Comparison of ENCODE assay signal across 9 cellular contexts in genomic region chr19:50723735-50724521, GRCh38. TPM values are rescaled to one million over a fixed set of nuclear protein-coding genes. Genes with fewer than 3 reads are reported as not detected.
DNase-seq lines count a peak whose midpoint lies in the region; ATAC-seq and TF ChIP-seq lines count a peak whose summit lies in the region.
"Had no signal": no experiment of that assay in that cellular context is flagged by ENCODE, and none has a peak within 500 bp of the region (broad histone marks: within the 10 kb centered on the region; RNA-seq: fewer than 3 reads in every experiment).

No MANE protein-coding gene starts in this region.

- TF ChIP-seq CTCF in RWPE1 (conservative IDR thresholded peaks at IDR 0.05; ENCODE audit: low read depth): no peak
- no peak for TF ChIP-seq CTCF in fibroblast of mammary gland (conservative IDR thresholded peaks at IDR 0.05; ENCODE audit: control insufficient read depth, insufficient read depth, low read depth, low read length)
- TF ChIP-seq CTCF in psoas muscle (IDR thresholded peaks at IDR 0.05): no peak

- CTCF ChIA-PET in RWPE1 (lab: Yijun Ruan, JAX): interaction anchor here (0.6 to 1.6 kb wide), 13 partner anchors 10 to 433 kb away, joined by 3 to 9 read pairs (median 3); partner anchors contain the start of gene KLK7

- 10 to 12% (median 11%) methylated on average over 29 to 31 of the region's 31 CpGs for WGBS in psoas muscle, 3 donors

- H3K27ac ChIP-seq in RWPE1: peak overlapping the region; percentile 85
- no peak overlapping the region for H3K27ac ChIP-seq in psoas muscle

- H3K27me3 ChIP-seq in psoas muscle (ENCODE audit: insufficient read depth in 3 of 3, low read length in 2 of 3): peaks cover 0 to 85% (median 29%) of the 10 kb centered on the region in 3 donors

- ATAC-seq in psoas muscle (no peak), HG03520 (IDR thresholded peaks at IDR 0.05; ENCODE audit: unreplicated experiment) (no peak)
- ATAC-seq: Panc1 had no signal

- POLR2A ChIA-PET in RWPE1 (lab: Yijun Ruan, JAX; ENCODE audit: low non-redundant PET): no interaction called here

- DNase-seq in EL: peak; percentile 30
- no peak for DNase-seq in RWPE1 (ENCODE audit: low spot score)
- DNase-seq in fibroblast of mammary gland (ENCODE audit: low read depth): no peak
- DNase-seq in psoas muscle: no peak
- DNase-seq in NCI-H345 (lab: John Stamatoyannopoulos, UW): no peak
- DNase-seq in OCI-M1 (lab: John Stamatoyannopoulos, UW): no peak
- no peak for DNase-seq in SW 1271 (lab: John Stamatoyannopoulos, UW)

- no peaks in the 10 kb centered on the region for H3K4me1 ChIP-seq in psoas muscle

- no peaks in the 10 kb centered on the region for H3K36me3 ChIP-seq in psoas muscle (ENCODE audit: insufficient read depth in 1 of 2, low read depth in 1 of 2)

- intact Hi-C loops in psoas muscle (cut with DNase I): no loop called here

- no peaks in the 10 kb centered on the region for H3K9me3 ChIP-seq in psoas muscle

- peak overlapping the region; percentile 74 for H3K4me3 ChIP-seq in fibroblast of mammary gland (ENCODE audit: control insufficient read depth, low read depth, low read length)
- H3K4me3 ChIP-seq in psoas muscle: peak overlapping the region; percentile 67

RNA-seq across cellular contexts. Expression of gene CLEC11A, which starts 0.8 kb away (rescaled TPM):
- 1 to 10 TPM; 1.6 to 4.5 (median 1.8) TPM for total RNA-seq in psoas muscle
- polyA plus RNA-seq in psoas muscle: 1 to 10 TPM in 1 of 3 donors, under 1 TPM in 2; 0.83 to 4.0 (median 0.83) TPM

RNA-seq across cellular contexts. Expression of gene SHANK1, which starts 4.3 kb away (rescaled TPM):
- 1 to 10 TPM in 1 of 4 donors, under 1 TPM in 2, not detected in 1; 0.39 to 1.3 (median 0.83) TPM for total RNA-seq in psoas muscle
- polyA plus RNA-seq in psoas muscle: under 1 TPM in 2 of 3 donors, not detected in 1; 0.14 to 0.16 TPM

RNA-seq across cellular contexts. Expression of gene GPR32, which starts 46.3 kb away (rescaled TPM):
- total RNA-seq in psoas muscle: not detected
- polyA plus RNA-seq in psoas muscle: not detected
